In the genomic region with DNA sequence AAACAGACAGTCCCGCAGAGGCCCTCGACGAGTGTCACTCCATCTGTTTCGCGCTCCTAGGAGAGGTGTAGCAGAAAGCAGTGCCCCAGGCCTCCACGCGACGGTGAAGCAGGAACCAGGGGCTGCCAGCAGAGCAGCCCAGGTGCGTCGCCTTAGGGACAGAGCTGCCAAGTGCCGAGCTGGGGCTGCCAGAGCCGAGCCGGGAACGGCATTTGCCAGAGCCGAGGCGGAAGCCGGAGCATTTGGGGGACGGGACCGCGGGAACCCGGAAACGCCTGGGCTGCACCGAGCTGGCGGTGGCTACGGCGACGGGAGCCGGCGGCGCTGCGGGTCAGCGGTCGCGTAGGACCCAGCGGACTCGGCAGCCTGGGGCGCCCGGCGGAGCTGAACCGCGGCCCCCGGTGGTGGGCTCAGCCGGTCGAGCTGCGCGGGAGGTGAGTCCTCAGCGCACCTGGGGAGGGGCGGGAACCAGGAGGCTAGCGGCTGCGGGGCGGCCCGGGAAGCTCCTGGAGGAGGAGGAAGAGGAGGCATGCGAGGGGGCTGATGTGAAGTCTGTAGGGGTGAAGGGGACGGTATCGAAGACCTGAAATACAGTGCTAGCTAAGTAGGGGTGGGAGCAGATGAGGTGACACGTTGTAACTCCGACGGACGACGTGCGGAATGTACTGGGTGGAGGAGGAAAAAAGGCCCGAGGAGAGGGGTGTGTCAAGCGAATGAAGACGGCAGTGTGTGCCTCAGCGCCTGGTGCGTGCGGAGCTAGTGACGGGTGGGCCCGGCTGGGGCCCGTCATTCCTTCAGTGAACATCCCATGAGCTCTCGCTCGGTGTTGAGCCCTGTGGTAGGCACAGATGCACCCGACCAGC, we compare ENCODE assay signal across 8 cellular contexts. TPM values are rescaled to one million over a fixed set of nuclear protein-coding genes. Genes with fewer than 3 reads are reported as not detected.
A peak's percentile ranks its signal among the peaks of the same experiment; 100 is the strongest.
DNase-seq lines count a peak whose midpoint lies in the region; ATAC-seq and TF ChIP-seq lines count a peak whose summit lies in the region.

A gene (plus strand): TSS at position 268 of the 863 bp plus-strand sequence. CDS start 23,559 bp downstream, outside the sequence.

- no peaks in the 10 kb centered on the region for H3K36me3 Mint-ChIP-seq in neural progenitor cell

- H3K4me3 ChIP-seq in DND-41 (ENCODE audit: low read depth in 1 of 2, low read length in 2 of 2) (peak within 1 kb of the TSS; percentile 78 to 80), foreskin fibroblast (ENCODE audit: low read depth in 1 of 2, low read length in 2 of 2) (peak within 1 kb of the TSS; percentile 85 to 92), neural progenitor cell (peak within 1 kb of the TSS; percentile 87)
- H3K4me3 ChIP-seq in Jurkat, Clone E6-1 (ENCODE audit: low read length): peak within 1 kb of the TSS; percentile 84

- peak within 1 kb of the TSS; percentile 100 for H3K4me3 Mint-ChIP-seq in neural progenitor cell

- H3K36me3 ChIP-seq in DND-41 (ENCODE audit: insufficient read depth, low read length): peaks cover 9% of the 10 kb centered on the region
- no peaks in the 10 kb centered on the region for H3K36me3 ChIP-seq in neural progenitor cell

- peaks cover 49% of the 10 kb centered on the region for H3K79me2 ChIP-seq in DND-41 (ENCODE audit: insufficient read depth, low read length)
- H3K79me2 ChIP-seq in neural progenitor cell (ENCODE audit: low read depth): peaks cover 32% of the 10 kb centered on the region

- peak within 1 kb of the TSS; percentile 69 for H3K4me2 ChIP-seq in DND-41 (ENCODE audit: insufficient read depth, low read length)
- H3K4me2 ChIP-seq in neural progenitor cell: peak within 1 kb of the TSS; percentile 95

- DNase-seq in DND-41 (peak; percentile 86), RWPE1 (ENCODE audit: low spot score) (peak; percentile 71), foreskin fibroblast (peak; percentile 64 to 90), neural progenitor cell (ENCODE audit: low spot score) (peak; percentile 89), stromal cell of bone marrow (ENCODE audit: low read depth) (peak; percentile 32)
- peak; percentile 76 for DNase-seq in Jurkat, Clone E6-1 (ENCODE audit: low read depth, low spot score)
- peak; percentile 71 for DNase-seq in activated effector memory CD4-positive, alpha-beta T cell treated with Interleukin-2 at 50 U/mL for 16 hours

- ATAC-seq in DND-41 (ENCODE audit: insufficient read depth, low read depth): peak; percentile 89
- ATAC-seq in GM21717 (IDR thresholded peaks at IDR 0.05; ENCODE audit: unreplicated experiment): peak; percentile 95

- H3K27ac ChIP-seq in DND-41 (ENCODE audit: low read length) (peak within 1 kb of the TSS; percentile 75), RWPE1 (peak within 1 kb of the TSS; percentile 83), neural progenitor cell (peak within 1 kb of the TSS; percentile 32)

- H3K4me1 ChIP-seq in DND-41 (ENCODE audit: insufficient read depth, low read length) (peaks cover 34% of the 10 kb centered on the region), neural progenitor cell (peaks cover 6% of the 10 kb centered on the region)

- peaks cover 18% of the 10 kb centered on the region for H3K4me1 Mint-ChIP-seq in neural progenitor cell

- H3K9ac ChIP-seq in DND-41 (ENCODE audit: low read depth, low read length): peak within 1 kb of the TSS; percentile 75
- peak within 1 kb of the TSS; percentile 48 for H3K9ac ChIP-seq in neural progenitor cell

- POLR2A ChIA-PET in RWPE1 (lab: Yijun Ruan, JAX; ENCODE audit: low non-redundant PET): interaction anchor here (0.6 kb wide), 2 partner anchors 28 to 107 kb away, joined by 4 to 12 read pairs; no protein-coding TSS in a partner anchor

- peaks cover 8% of the 10 kb centered on the region for H3K27me3 Mint-ChIP-seq in neural progenitor cell (ENCODE audit: insufficient read depth, low read depth)

- H2AFZ ChIP-seq in DND-41 (ENCODE audit: low read depth, low read length) (peak within 1 kb of the TSS; percentile 91), neural progenitor cell (replicated peaks) (peak within 1 kb of the TSS; percentile 100)

- no peaks in the 10 kb centered on the region; the same call in 1 of the 2 replicates for H4K20me1 ChIP-seq in DND-41 (ENCODE audit: insufficient read depth, low read length)
- H4K20me1 ChIP-seq in neural progenitor cell (ENCODE audit: low read depth): no peaks in the 10 kb centered on the region

- no peaks in the 10 kb centered on the region for H3K27me3 ChIP-seq in DND-41 (ENCODE audit: insufficient read depth, low read length, poor library complexity)
- H3K27me3 ChIP-seq in neural progenitor cell: no peaks in the 10 kb centered on the region

- peaks cover 8% of the 10 kb centered on the region for H3F3A ChIP-seq in neural progenitor cell (ENCODE audit: low read depth)

- H3K9me3 Mint-ChIP-seq in neural progenitor cell: no peaks in the 10 kb centered on the region

- no peak for TF ChIP-seq CTCF in DND-41 (IDR thresholded peaks at IDR 0.05; ENCODE audit: borderline replicate concordance, extremely low read depth, low read length, poor library complexity, severe bottlenecking)
- no peak for TF ChIP-seq CTCF in RWPE1 (conservative IDR thresholded peaks at IDR 0.05; ENCODE audit: low read depth)
- TF ChIP-seq CTCF in foreskin fibroblast (IDR thresholded peaks at IDR 0.05; ENCODE audit: low read depth, low read length): no peak
- no peak for TF ChIP-seq CTCF in neural progenitor cell (IDR thresholded peaks at IDR 0.05)

- CTCF ChIA-PET in RWPE1 (lab: Yijun Ruan, JAX): no interaction called here

- H3K27ac Mint-ChIP-seq in neural progenitor cell: peak within 1 kb of the TSS; percentile 87

- no peaks in the 10 kb centered on the region for H3K9me3 ChIP-seq in DND-41 (ENCODE audit: insufficient read depth, low read length, severe bottlenecking)
- no peaks in the 10 kb centered on the region for H3K9me3 ChIP-seq in neural progenitor cell (ENCODE audit: low read depth)

RNA-seq across cellular contexts. Expression of the gene that starts here (rescaled TPM):
- 10.0 TPM for polyA plus RNA-seq in Jurkat, Clone E6-1 (2012; ENCODE audit: insufficient read depth, insufficient read length)
- 22.5 and 38.9 TPM in 2 replicates for total RNA-seq in neural progenitor cell (ENCODE audit: low replicate concordance)

Comparison
In these comparisons a context has a peak if more than half of its experiments do, and no peak if none do; other contexts are left out.
1. Peak in every context shown above with its lines: DNase-seq, ATAC-seq, H3K4me3 ChIP-seq and H3K27ac ChIP-seq.
2. DNase-seq: peak in every context shown above with its lines; median percentile 89 in neural progenitor cell; 86 in DND-41; 77 in foreskin fibroblast; 76 in Jurkat, Clone E6-1; 71 in RWPE1; 71 in activated effector memory CD4-positive, alpha-beta T cell treated with Interleukin-2 at 50 U/mL for 16 hours; 32 in stromal cell of bone marrow.
3. H3K27ac ChIP-seq: peak in every context shown above with its lines; median percentile 83 in RWPE1; 75 in DND-41; 32 in neural progenitor cell.